ENCODE assay signal across 20 cellular contexts in the genomic region with DNA sequence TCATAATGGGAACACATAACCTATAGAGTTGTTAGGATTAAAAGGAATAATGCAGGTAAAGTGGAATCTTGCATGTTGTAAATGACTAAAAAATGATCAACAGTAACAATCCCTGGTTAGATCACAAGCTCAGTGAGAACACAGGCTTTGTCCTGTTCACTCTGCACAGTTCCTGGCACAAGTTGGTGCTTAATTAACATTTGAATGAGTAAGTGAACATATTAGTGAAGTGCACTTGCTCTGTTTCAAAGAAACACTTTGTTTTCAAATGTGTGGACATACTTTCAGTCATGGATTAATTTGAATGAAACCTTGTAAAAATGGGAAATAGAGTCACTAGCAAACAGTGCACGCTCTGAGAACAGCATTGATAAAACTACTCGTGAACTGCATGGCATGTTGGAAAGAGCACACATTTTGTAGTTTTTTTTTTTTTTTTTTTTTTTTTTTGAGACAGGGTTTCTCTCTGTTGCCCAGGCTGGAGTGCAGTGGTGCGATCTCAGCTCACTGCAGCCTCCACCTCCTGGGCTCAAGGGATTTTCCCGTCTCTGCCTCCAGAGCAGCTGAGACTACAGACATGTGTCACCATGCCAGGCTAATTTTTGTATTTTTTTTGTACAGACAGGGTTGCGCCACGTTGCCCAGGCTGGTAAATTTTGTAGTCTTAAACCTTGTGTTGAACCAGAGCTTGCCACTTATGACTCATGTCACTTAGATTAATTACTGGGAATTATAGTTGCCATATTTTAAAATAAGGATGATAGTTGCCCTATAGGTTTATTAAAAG.
DNase-seq lines count a peak whose midpoint lies in the region; ATAC-seq, FAIRE-seq and TF ChIP-seq lines count a peak whose summit lies in the region.
"Had no signal": no experiment of that assay in that cellular context is flagged by ENCODE, and none has a peak within 500 bp of the region (broad histone marks: within the 10 kb centered on the region; RNA-seq: fewer than 3 reads in every experiment).

No MANE protein-coding gene starts in this region.

- TF ChIP-seq CTCF in HCT116 (IDR thresholded peaks at IDR 0.05 in 2 of 3, conservative IDR thresholded peaks at IDR 0.05 in 1 of 3; ENCODE audit: borderline replicate concordance in 1 of 3, insufficient read depth in 1 of 3, low read depth in 2 of 3, low read length in 2 of 3): no peak
- TF ChIP-seq CTCF in glutamatergic neuron (IDR thresholded peaks at IDR 0.05; ENCODE audit: partially characterized antibody, unreplicated experiment): no peak

- no peaks in the 10 kb centered on the region for H3K9me3 ChIP-seq in HCT116 (ENCODE audit: control insufficient read depth in 1 of 2, insufficient read depth in 1 of 2, low read depth in 1 of 2, low read length in 2 of 2)
- no peaks in the 10 kb centered on the region for H3K9me3 ChIP-seq in subcutaneous abdominal adipose tissue (ENCODE audit: control insufficient read depth in 5 of 5, low read length in 5 of 5)
- H3K9me3 ChIP-seq: uterus had no signal

- H3K79me2 ChIP-seq in HCT116 (ENCODE audit: insufficient read depth, low read length): no peaks in the 10 kb centered on the region

- RAD21 ChIA-PET in HCT116 (lab: Charles Lee; ENCODE audit: low non-redundant PET in 1 of 2, low total read pairs in 2 of 2, uncharacterized antibody in 2 of 2, unreplicated experiment in 2 of 2): interaction anchor here in 1 of 2 experiments (0.6 kb wide), 1 partner anchor 45 kb away, joined by 5 read pairs; no protein-coding TSS in a partner anchor

- intact Hi-C loops in HCT116 (cut with micrococcal nuclease): no loop called here

- H2AFZ ChIP-seq in HCT116 (ENCODE audit: low read depth, low read length, poor library complexity, severe bottlenecking): no peak overlapping the region

- TF ChIP-seq RAD21 in HCT116 (IDR thresholded peaks at IDR 0.05; ENCODE audit: low read depth): no peak

- no peaks in the 10 kb centered on the region for H3K9me2 ChIP-seq in HCT116 (ENCODE audit: insufficient read depth)

- POLR2A ChIA-PET in HCT116 (lab: Charles Lee): interaction anchor here (0.7 to 1.4 kb wide), 2 partner anchors 10 to 207 kb away, joined by 4 to 7 read pairs; no protein-coding TSS in a partner anchor

- no peaks in the 10 kb centered on the region for H4K20me1 ChIP-seq in HCT116 (ENCODE audit: insufficient read depth)

- H3K27ac Mint-ChIP-seq in glutamatergic neuron (ENCODE audit: unreplicated experiment): peak overlapping the region; percentile 25
- H3K27ac Mint-ChIP-seq in activated naive CD4-positive, alpha-beta T cell treated with anti-CD3 and anti-CD28 coated beads, Interleukin-2, amount 50 U/mL, for 72 hours: no peak overlapping the region
- H3K27ac Mint-ChIP-seq: activated B cell treated with CpG ODN at 0.5 μM for 24 hours; activated naive CD4-positive, alpha-beta T cell treated with anti-CD3 and anti-CD28 coated beads for 36 hours; stimulated activated memory B cell treated with anti-CD40 and anti-IgM and Interleukin-4, amounts not matched to agents 10 μg/mL and 1 μg/mL and 100 μg/mL, for 72 hours; T-cell had no signal

- ATAC-seq in HCT116: no peak
- no peak for ATAC-seq in activated naive CD4-positive, alpha-beta T cell treated with anti-CD3 and anti-CD28 coated beads, Interleukin-2, amount 50 U/mL, for 72 hours
- ATAC-seq: stimulated activated memory B cell treated with anti-CD40 and anti-IgM and Interleukin-4, amounts not matched to agents 10 μg/mL and 1 μg/mL and 100 μg/mL, for 72 hours; T-cell had no signal

- H3K4me1 ChIP-seq in HCT116 (ENCODE audit: control insufficient read depth in 1 of 2, insufficient read depth in 2 of 2, low read length in 2 of 2): peaks cover 0 to 16% of the 10 kb centered on the region in 2 experiments; a peak in 2 of 4 replicates
- peaks cover 0 to 20% (median 14%) of the 10 kb centered on the region in 5 donors for H3K4me1 ChIP-seq in subcutaneous abdominal adipose tissue (ENCODE audit: control insufficient read depth in 5 of 5, insufficient read depth in 5 of 5, low read length in 5 of 5)
- H3K4me1 ChIP-seq: uterus had no signal

- no peaks in the 10 kb centered on the region for H3K27me3 ChIP-seq in HCT116 (ENCODE audit: insufficient read depth, low read length)
- no peaks in the 10 kb centered on the region for H3K27me3 ChIP-seq in subcutaneous abdominal adipose tissue (ENCODE audit: control insufficient read depth in 5 of 5, insufficient read depth in 4 of 5, low read length in 5 of 5)
- H3K27me3 ChIP-seq: uterus had no signal

- H3K4me3 ChIP-seq in HCT116 (replicated peaks in 1 of 2; ENCODE audit: low read depth in 1 of 2, low read length in 2 of 2): no peak overlapping the region
- no peak overlapping the region for H3K4me3 ChIP-seq in subcutaneous abdominal adipose tissue (ENCODE audit: low read depth in 1 of 5, low read length in 5 of 5)
- H3K4me3 ChIP-seq: skin epidermis, uterus had no signal

- peak overlapping the region; percentile 27 for H3K4me2 ChIP-seq in HCT116 (ENCODE audit: low read length)

- H3K36me3 ChIP-seq in HCT116 (ENCODE audit: control insufficient read depth in 1 of 2, insufficient read depth in 2 of 2, low read length in 2 of 2) (no peaks in the 10 kb centered on the region), subcutaneous abdominal adipose tissue (ENCODE audit: control insufficient read depth in 5 of 5, insufficient read depth in 5 of 5, low read length in 5 of 5) (no peaks in the 10 kb centered on the region)
- H3K36me3 ChIP-seq: uterus had no signal

- no peak for TF ChIP-seq POLR2A in HCT116 (IDR thresholded peaks at IDR 0.05; ENCODE audit: borderline replicate concordance, extremely low read depth, insufficient read depth, insufficient read length)

- CTCF ChIA-PET in HCT116 (lab: Charles Lee): interaction anchor here (1.4 kb wide), 1 partner anchor 212 kb away, joined by 3 read pairs; no protein-coding TSS in a partner anchor

- FAIRE-seq in TTC549 (lab: Jason Lieb, UNC): peak; percentile 85

- no peaks in the 10 kb centered on the region for H3K27me3 Mint-ChIP-seq in glutamatergic neuron (ENCODE audit: unreplicated experiment)
- H3K27me3 Mint-ChIP-seq: activated B cell treated with CpG ODN at 0.5 μM for 24 hours; stimulated activated memory B cell treated with anti-CD40 and anti-IgM and Interleukin-4, amounts not matched to agents 10 μg/mL and 1 μg/mL and 100 μg/mL, for 72 hours; T-cell had no signal

- no TSS peak for BruUV-seq in HCT116 (replicated peaks; lab: Mats Ljungman, UMichigan)

- H3K9me3 Mint-ChIP-seq in glutamatergic neuron (ENCODE audit: unreplicated experiment): no peaks in the 10 kb centered on the region
- peaks cover 3 to 12% of the 10 kb centered on the region in 2 donors for H3K9me3 Mint-ChIP-seq in activated naive CD4-positive, alpha-beta T cell treated with anti-CD3 and anti-CD28 coated beads, Interleukin-2, amount 50 U/mL, for 72 hours
- H3K9me3 Mint-ChIP-seq: mesothelial cell of epicardium; stimulated activated memory B cell treated with anti-CD40 and anti-IgM and Interleukin-4, amounts not matched to agents 10 μg/mL and 1 μg/mL and 100 μg/mL, for 72 hours had no signal

- H3K4me1 Mint-ChIP-seq in glutamatergic neuron (ENCODE audit: low read depth, unreplicated experiment): peaks cover 21% of the 10 kb centered on the region
- H3K4me1 Mint-ChIP-seq: activated B cell treated with CpG ODN at 0.5 μM for 24 hours; stimulated activated memory B cell treated with anti-CD40 and anti-IgM and Interleukin-4, amounts not matched to agents 10 μg/mL and 1 μg/mL and 100 μg/mL, for 72 hours; T-cell had no signal

- no peak overlapping the region for H3K4me3 Mint-ChIP-seq in glutamatergic neuron (ENCODE audit: unreplicated experiment)
- H3K4me3 Mint-ChIP-seq: activated B cell treated with CpG ODN at 0.5 μM for 24 hours; activated naive CD4-positive, alpha-beta T cell treated with anti-CD3 and anti-CD28 coated beads for 36 hours; mesothelial cell of epicardium; stimulated activated memory B cell treated with anti-CD40 and anti-IgM and Interleukin-4, amounts not matched to agents 10 μg/mL and 1 μg/mL and 100 μg/mL, for 72 hours; T-cell had no signal

- H3K9ac ChIP-seq in HCT116 (ENCODE audit: low read length) (no peak overlapping the region), subcutaneous abdominal adipose tissue (ENCODE audit: low read length in 5 of 5) (peak overlapping the region in 1 of 5 donors; percentile 59)

- H3K27ac ChIP-seq in HCT116 (ENCODE audit: low read depth, low read length): no peak overlapping the region
- H3K27ac ChIP-seq in subcutaneous abdominal adipose tissue (ENCODE audit: low read depth, low read length): peak overlapping the region; percentile 50
- H3K27ac ChIP-seq: C4-2B, HL-60, uterus had no signal

- no peak for DNase-seq in HCT116 (ENCODE audit: low read depth, low spot score)
- DNase-seq in glutamatergic neuron: no peak
- no peak for DNase-seq in SW 1271 (lab: John Stamatoyannopoulos, UW)
- DNase-seq in activated naive CD4-positive, alpha-beta T cell treated with anti-CD3 and anti-CD28 coated beads, Interleukin-2, amount 50 U/mL, for 72 hours (ENCODE audit: low spot score in 2 of 2): no peak
- no peak for DNase-seq in DMS114 treated with DMSO at 0.1 percent for 48 hours (lab: John Stamatoyannopoulos, UW; ENCODE audit: unreplicated experiment)
- DNase-seq: activated B cell treated with CpG ODN at 0.5 μM for 24 hours; activated naive CD4-positive, alpha-beta T cell treated with anti-CD3 and anti-CD28 coated beads for 36 hours; DMS79 treated with DMSO at 0.1 percent for 48 hours; effector CD8-positive, alpha-beta T cell; NCI-H1436 treated with DMSO at 0.1 percent for 48 hours; occipital lobe; T-cell; uterus had no signal

- H3K36me3 Mint-ChIP-seq in glutamatergic neuron (ENCODE audit: unreplicated experiment): no peaks in the 10 kb centered on the region
- H3K36me3 Mint-ChIP-seq in activated naive CD4-positive, alpha-beta T cell treated with anti-CD3 and anti-CD28 coated beads, Interleukin-2, amount 50 U/mL, for 72 hours: no peaks in the 10 kb centered on the region
- H3K36me3 Mint-ChIP-seq: mesothelial cell of epicardium; stimulated activated memory B cell treated with anti-CD40 and anti-IgM and Interleukin-4, amounts not matched to agents 10 μg/mL and 1 μg/mL and 100 μg/mL, for 72 hours; T-cell had no signal

TF ChIP-seq in HCT116, 20 proteins besides CTCF, POLR2A, EP300 and RAD21 (continues in another document):
- no peak for TF ChIP-seq JUND (IDR thresholded peaks at IDR 0.05)
